13 cellular contexts compared by ENCODE assay signal in the genomic region with DNA sequence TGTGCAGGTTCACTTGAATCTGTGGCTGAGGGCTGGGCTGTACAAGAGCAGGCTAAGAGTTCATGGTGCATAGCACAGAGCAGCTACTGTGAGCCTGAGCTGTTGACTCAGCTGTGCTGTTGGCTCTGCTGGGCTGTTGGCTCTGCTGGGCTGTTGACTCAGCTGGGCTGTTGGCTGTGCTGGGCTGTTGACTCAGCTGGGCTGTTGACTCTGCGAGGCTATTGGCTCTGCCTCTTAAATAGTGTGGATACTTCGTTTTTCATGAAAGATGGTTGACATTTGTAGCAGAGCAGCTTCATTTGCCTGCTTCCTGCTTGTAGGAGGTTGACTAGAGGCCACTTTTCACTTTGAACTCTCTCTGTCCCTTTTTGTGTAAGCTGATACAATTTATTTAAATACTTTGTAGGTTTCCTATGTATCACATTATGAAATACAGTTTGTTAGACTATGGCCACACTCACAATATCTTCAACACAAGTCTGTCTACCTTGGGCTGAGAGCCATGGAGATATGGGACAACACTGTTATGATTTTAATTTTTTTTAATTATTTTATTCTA. TPM values are rescaled to one million over a fixed set of nuclear protein-coding genes. Genes with fewer than 3 reads are reported as not detected.
DNase-seq lines count a peak whose midpoint lies in the region; ATAC-seq and TF ChIP-seq lines count a peak whose summit lies in the region.
"Had no signal": no experiment of that assay in that cellular context is flagged by ENCODE, and none has a peak within 500 bp of the region (broad histone marks: within the 10 kb centered on the region; RNA-seq: fewer than 3 reads in every experiment).

No MANE protein-coding gene starts in this region.

- peak overlapping the region; percentile 60 for H3K27ac ChIP-seq in brain microvascular endothelial cell
- no peak overlapping the region for H3K27ac ChIP-seq in lower lobe of right lung
- H3K27ac ChIP-seq: gastrocnemius medialis had no signal

- DNase-seq in GM03348 (ENCODE audit: low spot score) (peak; percentile 63), NCI-H2081 (lab: John Stamatoyannopoulos, UW) (peak; percentile 88 to 95), brain microvascular endothelial cell (peak; percentile 84), lower lobe of right lung (no peak), DMS 273 treated with DMSO at 0.1 percent for 48 hours (lab: John Stamatoyannopoulos, UW) (no peak), cerebellar cortex (ENCODE audit: low spot score) (no peak), medulla oblongata (ENCODE audit: extremely low spot score) (no peak)
- DNase-seq: amygdala; DMS79; gastrocnemius medialis; NCI-H1105 treated with DMSO at 0.1 percent for 48 hours; stimulated activated naive B cell treated with anti-CD40 and anti-IgM and Interleukin-4, amounts not matched to agents 10 μg/mL and 1 μg/mL and 100 μg/mL, for 72 hours had no signal

- H3K4me3 ChIP-seq in brain microvascular endothelial cell (ENCODE audit: low read depth, low read length), result no peak overlapping the region
- H3K4me3 ChIP-seq in lower lobe of right lung, result no peak overlapping the region
- H3K4me3 ChIP-seq: gastrocnemius medialis had no signal

- peaks cover 9% of the 10 kb centered on the region for H3K9me3 ChIP-seq in lower lobe of right lung
- H3K9me3 ChIP-seq: gastrocnemius medialis had no signal

- TF ChIP-seq CTCF in brain microvascular endothelial cell (IDR thresholded peaks at IDR 0.05; ENCODE audit: low read depth, low read length, missing control alignments) (no peak), lower lobe of right lung (IDR thresholded peaks at IDR 0.05) (no peak)

- ATAC-seq in lower lobe of right lung (peak; percentile 21 to 44), GM21619 (IDR thresholded peaks at IDR 0.05; ENCODE audit: unreplicated experiment) (no peak)
- ATAC-seq: gastrocnemius medialis; stimulated activated naive B cell treated with anti-CD40 and anti-IgM and Interleukin-4, amounts not matched to agents 10 μg/mL and 1 μg/mL and 100 μg/mL, for 72 hours had no signal

- in situ Hi-C loops in brain microvascular endothelial cell (cut with HindIII; ENCODE audit: low pct_ligation_motif_present, low sequenced_read_pairs), result no loop called here

- intact Hi-C loops in lower lobe of right lung (cut with DNase I), result no loop called here

- no peaks in the 10 kb centered on the region for H3K4me1 ChIP-seq in lower lobe of right lung
- H3K4me1 ChIP-seq: gastrocnemius medialis had no signal

- no peaks in the 10 kb centered on the region for H3K36me3 ChIP-seq in brain microvascular endothelial cell (replicated peaks)
- no peaks in the 10 kb centered on the region for H3K36me3 ChIP-seq in lower lobe of right lung
- H3K36me3 ChIP-seq: gastrocnemius medialis had no signal

- H3K27me3 ChIP-seq in brain microvascular endothelial cell (replicated peaks) (no peaks in the 10 kb centered on the region), lower lobe of right lung (ENCODE audit: low read depth) (no peaks in the 10 kb centered on the region)
- H3K27me3 ChIP-seq: gastrocnemius medialis had no signal

RNA-seq across cellular contexts. Expression of gene CCNF, which starts 40.3 kb away (rescaled TPM):
- total RNA-seq in lower lobe of right lung, result 3.4 TPM

RNA-seq across cellular contexts. Expression of gene ABCA3, which starts 48.4 kb away (rescaled TPM):
- 491 TPM for total RNA-seq in lower lobe of right lung

Comparison
In these comparisons a context has a peak if more than half of its experiments do, and no peak if none do; other contexts are left out.
1. DNase-seq: peak in GM03348 (single experiment), NCI-H2081 (2 of 2) and brain microvascular endothelial cell (single experiment); none in lower lobe of right lung (single experiment), DMS 273 treated with DMSO at 0.1 percent for 48 hours (single experiment), cerebellar cortex (single experiment) and medulla oblongata (single experiment).